ENCODE assay signal across 8 cellular contexts in genomic region chr10:6669269-6669859, GRCh38.
A peak's percentile ranks its signal among the peaks of the same experiment; 100 is the strongest.
DNase-seq lines count a peak whose midpoint lies in the region; ATAC-seq, FAIRE-seq and TF ChIP-seq lines count a peak whose summit lies in the region.

No MANE protein-coding gene starts in this region.

- H3K27me3 ChIP-seq in gastroesophageal sphincter: peaks cover 7% of the 10 kb centered on the region
- H3K27me3 ChIP-seq in spleen (replicated peaks in 1 of 7): peaks cover 0 to 12% (median 0%) of the 10 kb centered on the region in 7 donors

- FAIRE-seq in TTC549 (lab: Jason Lieb, UNC): peak; percentile 71

- TF ChIP-seq POLR2A in gastroesophageal sphincter (IDR thresholded peaks at IDR 0.05): no peak
- TF ChIP-seq POLR2A in spleen (IDR thresholded peaks at IDR 0.05): no peak

- H3K4me3 ChIP-seq in gastroesophageal sphincter (no peak overlapping the region), spleen (no peak overlapping the region)

- H3K27ac ChIP-seq in gastroesophageal sphincter (no peak overlapping the region), spleen (no peak overlapping the region)

- no peaks in the 10 kb centered on the region for H3K36me3 ChIP-seq in gastroesophageal sphincter
- no peaks in the 10 kb centered on the region for H3K36me3 ChIP-seq in spleen

- no peak for TF ChIP-seq EP300 in gastroesophageal sphincter (IDR thresholded peaks at IDR 0.05)

- H3K9me3 ChIP-seq in gastroesophageal sphincter (no peaks in the 10 kb centered on the region), spleen (no peaks in the 10 kb centered on the region)

- intact Hi-C loops in spleen (cut with DNase I; ENCODE audit: low total_unique reads): loop anchor here (10.0 kb wide), 1 partner anchor 745 kb away; the partner anchor contains the start of gene SFMBT2

- 29 to 30% methylated on average over 5 of the region's 5 CpGs for WGBS in gastroesophageal sphincter (ENCODE audit: low coverage in 1 of 2), 2 donors
- 35 to 45% (median 37%) methylated on average over 5 of the region's 5 CpGs for WGBS in spleen, 5 donors

- peak; percentile 33 to 61 (median 54) for TF ChIP-seq CTCF in gastroesophageal sphincter (IDR thresholded peaks at IDR 0.05)
- TF ChIP-seq CTCF in spleen (IDR thresholded peaks at IDR 0.05 in 8 of 11, conservative IDR thresholded peaks at IDR 0.05 in 3 of 11): peak in 10 of 11 experiments; percentile 22 to 75 (median 58)

- ATAC-seq in gastroesophageal sphincter: no peak
- ATAC-seq in GM21390 (IDR thresholded peaks at IDR 0.05; ENCODE audit: unreplicated experiment): no peak
- no peak for ATAC-seq in GM18870 (IDR thresholded peaks at IDR 0.05; ENCODE audit: unreplicated experiment)

- no peaks in the 10 kb centered on the region for H3K4me1 ChIP-seq in gastroesophageal sphincter
- peaks cover 0 to 4% (median 0%) of the 10 kb centered on the region in 6 donors for H3K4me1 ChIP-seq in spleen

- peak; percentile 67 for DNase-seq in DMS53 (lab: John Stamatoyannopoulos, UW)
- DNase-seq in HT-29 (ENCODE audit: low spot score): peak; percentile 44
- no peak for DNase-seq in spleen
- no peak for DNase-seq in SK-N-DZ (ENCODE audit: low spot score)

Comparison
In these comparisons a context has a peak if more than half of its experiments do, and no peak if none do; other contexts are left out.
1. DNase-seq: peak in DMS53 (single experiment) and HT-29 (single experiment); none in spleen (single experiment) and SK-N-DZ (single experiment).